In genomic region chr6:24205020-24205492, GRCh38 we compare ENCODE assay signal across 8 cellular contexts.
DNase-seq lines count a peak whose midpoint lies in the region; ATAC-seq, FAIRE-seq and TF ChIP-seq lines count a peak whose summit lies in the region.

No MANE protein-coding gene starts in this region.

- no peak for TF ChIP-seq POLR2A in GM12892 (IDR thresholded peaks at IDR 0.05; ENCODE audit: low read depth, low read length)

- intact Hi-C loops in Panc1 (cut with micrococcal nuclease; ENCODE audit: unreplicated experiment): loop anchor here (5.0 kb wide), 1 partner anchor 143 kb away; no protein-coding TSS in a partner anchor

- H3K9me3 ChIP-seq in Karpas-422 (ENCODE audit: low read length) (no peaks in the 10 kb centered on the region), Panc1 (ENCODE audit: control insufficient read depth, insufficient read depth, low read depth, low read length) (no peaks in the 10 kb centered on the region), osteoblast (ENCODE audit: low read depth, low read length) (no peaks in the 10 kb centered on the region)

- H2AFZ ChIP-seq in Karpas-422 (ENCODE audit: low read length) (no peak overlapping the region), osteoblast (ENCODE audit: low read length) (no peak overlapping the region)

- H3K36me3 ChIP-seq in Karpas-422 (ENCODE audit: insufficient read depth, low read length) (no peaks in the 10 kb centered on the region), Panc1 (ENCODE audit: control insufficient read depth, insufficient read depth, low read length) (no peaks in the 10 kb centered on the region), osteoblast (ENCODE audit: insufficient read depth, low read length) (no peaks in the 10 kb centered on the region)

- POLR2A ChIA-PET in Panc1 (lab: Charles Lee): no interaction called here

- no peak overlapping the region for H3K4me3 ChIP-seq in Karpas-422 (ENCODE audit: low read length)
- H3K4me3 ChIP-seq in Panc1 (ENCODE audit: low read depth in 2 of 2, low read length in 2 of 2): no peak overlapping the region
- no peak overlapping the region for H3K4me3 ChIP-seq in epithelial cell of esophagus (ENCODE audit: low read length)
- H3K4me3 ChIP-seq in osteoblast (ENCODE audit: insufficient read depth, low read length): no peak overlapping the region

- CTCF ChIA-PET in Panc1 (lab: Charles Lee): interaction anchor here (0.5 kb wide), 1 partner anchor 15 kb away, joined by 5 read pairs; no protein-coding TSS in a partner anchor

- H3K4me2 ChIP-seq in Karpas-422 (ENCODE audit: low read depth, low read length, poor library complexity, severe bottlenecking) (no peak overlapping the region), osteoblast (ENCODE audit: insufficient read depth, low read length) (no peak overlapping the region)

- no peaks in the 10 kb centered on the region for H3K9me2 ChIP-seq in Karpas-422 (replicated peaks; ENCODE audit: insufficient read depth, low read length)

- TF ChIP-seq CTCF in Panc1 (IDR thresholded peaks at IDR 0.05) (peak; percentile 76), epithelial cell of esophagus (IDR thresholded peaks at IDR 0.05; ENCODE audit: insufficient read depth, low read depth, low read length, missing control alignments) (peak; percentile 50), osteoblast (IDR thresholded peaks at IDR 0.05; ENCODE audit: extremely low read depth, low read depth, low read length) (peak; percentile 61)

- BruUV-seq in Panc1 (replicated peaks; lab: Mats Ljungman, UMichigan): no TSS peak

- H3K79me2 ChIP-seq in Karpas-422 (ENCODE audit: low read length) (no peaks in the 10 kb centered on the region), osteoblast (ENCODE audit: insufficient read depth, low read length) (no peaks in the 10 kb centered on the region)

- H4K20me1 ChIP-seq in Karpas-422 (ENCODE audit: insufficient read depth, low read depth, low read length): no peaks in the 10 kb centered on the region
- no peaks in the 10 kb centered on the region for H4K20me1 ChIP-seq in osteoblast (ENCODE audit: insufficient read depth, low read length)

- in situ Hi-C loops in Panc1 (cut with HindIII; ENCODE audit: low pct_unique_long_range_greater_than_20kb, low sequenced_read_pairs): no loop called here

- no peak overlapping the region for H3K27ac ChIP-seq in Karpas-422 (ENCODE audit: low read length)
- H3K27ac ChIP-seq in Panc1 (ENCODE audit: low read length): no peak overlapping the region
- no peak overlapping the region for H3K27ac ChIP-seq in osteoblast (ENCODE audit: low read depth, low read length)

- no peaks in the 10 kb centered on the region for H3K27me3 ChIP-seq in Karpas-422 (ENCODE audit: low read length)
- H3K27me3 ChIP-seq in Panc1 (ENCODE audit: control insufficient read depth, insufficient read depth, low read length): no peaks in the 10 kb centered on the region
- H3K27me3 ChIP-seq in osteoblast (ENCODE audit: insufficient read depth, low read length): no peaks in the 10 kb centered on the region

- no peak overlapping the region for H3K9ac ChIP-seq in Karpas-422 (ENCODE audit: low read length)

- FAIRE-seq in GM12892 (lab: Jason Lieb, UNC): peak; percentile 81

- H3K4me1 ChIP-seq in Karpas-422 (ENCODE audit: low read length) (no peaks in the 10 kb centered on the region), Panc1 (ENCODE audit: control insufficient read depth, insufficient read depth, low read length) (no peaks in the 10 kb centered on the region), osteoblast (ENCODE audit: insufficient read depth, low read length) (no peaks in the 10 kb centered on the region)

- DNase-seq in AML-193 (lab: John Stamatoyannopoulos, UW) (peak; percentile 38 to 41), GM12892 (ENCODE audit: insufficient read length) (no peak), Karpas-422 (peak; percentile 83), Panc1 (ENCODE audit: low read depth, low spot score) (peak; percentile 24), epithelial cell of esophagus (ENCODE audit: low read depth) (peak; percentile 41), osteoblast (ENCODE audit: insufficient read length, low spot score, missing footprints) (peak; percentile 86)
- no peak for DNase-seq in activated T-cell treated with anti-CD3 and anti-CD28 coated beads, Interleukin-2, amount 50 U/mL, for 1 hour

- ATAC-seq in Panc1 (peak; percentile 81), GM19023 (IDR thresholded peaks at IDR 0.05; ENCODE audit: unreplicated experiment) (no peak)

Comparison
In these comparisons a context has a peak if more than half of its experiments do, and no peak if none do; other contexts are left out.
1. DNase-seq: peak in AML-193 (2 of 2), Karpas-422 (single experiment), Panc1 (single experiment), epithelial cell of esophagus (single experiment) and osteoblast (single experiment); none in GM12892 (single experiment) and activated T-cell treated with anti-CD3 and anti-CD28 coated beads, Interleukin-2, amount 50 U/mL, for 1 hour (single experiment).
2. Peak in every context shown above with its lines, with median percentiles within 50 percentile points of each other: CTCF ChIP-seq.